In the genomic region with DNA sequence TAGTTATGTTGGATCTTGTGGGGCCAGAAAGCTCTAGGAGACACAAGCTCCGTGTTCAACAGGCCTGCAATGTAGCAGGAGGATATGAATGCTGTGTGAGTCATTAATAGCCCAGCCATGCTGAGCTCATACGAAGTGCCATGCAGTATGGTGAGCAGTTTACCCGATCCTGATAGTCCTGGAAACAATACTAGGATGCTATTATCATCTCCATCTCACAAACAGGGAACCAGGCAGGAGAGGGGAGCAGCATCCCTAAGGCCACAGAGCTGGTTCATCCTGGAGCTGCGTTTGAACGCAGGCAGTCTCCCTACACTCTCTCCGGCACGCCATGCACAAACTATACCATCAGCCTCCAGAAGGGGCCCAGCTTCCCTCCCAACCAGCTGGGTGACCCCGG, we compare ENCODE assay signal across 9 cellular contexts. TPM values are rescaled to one million over a fixed set of nuclear protein-coding genes. Genes with fewer than 3 reads are reported as not detected.
DNase-seq lines count a peak whose midpoint lies in the region; ATAC-seq, FAIRE-seq and TF ChIP-seq lines count a peak whose summit lies in the region.
"Had no signal": no experiment of that assay in that cellular context is flagged by ENCODE, and none has a peak within 500 bp of the region (broad histone marks: within the 10 kb centered on the region; RNA-seq: fewer than 3 reads in every experiment).

No MANE protein-coding gene starts in this region.

- peaks cover 15% of the 10 kb centered on the region for H3K4me1 Mint-ChIP-seq in CD14-positive monocyte
- H3K4me1 Mint-ChIP-seq: activated B cell treated with CpG ODN at 0.5 μM for 24 hours had no signal

- ATAC-seq in upper lobe of right lung: no peak
- ATAC-seq in GM21825 (IDR thresholded peaks at IDR 0.05; ENCODE audit: unreplicated experiment): no peak

- no peaks in the 10 kb centered on the region for H3K36me3 Mint-ChIP-seq in CD14-positive monocyte

- peak overlapping the region; percentile 68 for H3K27ac ChIP-seq in upper lobe of right lung

- H3K4me3 Mint-ChIP-seq in CD14-positive monocyte: no peak overlapping the region
- H3K4me3 Mint-ChIP-seq: activated B cell treated with CpG ODN at 0.5 μM for 24 hours, nephron progenitor cell had no signal

- H3K36me3 ChIP-seq in upper lobe of right lung: no peaks in the 10 kb centered on the region

- no peaks in the 10 kb centered on the region for H3K27me3 ChIP-seq in upper lobe of right lung

- H3K27ac Mint-ChIP-seq in CD14-positive monocyte: peak overlapping the region in 1 of 7 donors; percentile 69
- H3K27ac Mint-ChIP-seq: activated B cell treated with CpG ODN at 0.5 μM for 24 hours, nephron progenitor cell had no signal

- peaks cover 0 to 4% (median 2%) of the 10 kb centered on the region in 3 donors for H3K27me3 Mint-ChIP-seq in CD14-positive monocyte (ENCODE audit: low read depth in 3 of 3)

- no peaks in the 10 kb centered on the region for H3K9me3 ChIP-seq in upper lobe of right lung

- in situ Hi-C loops in astrocyte of the cerebellum (cut with HindIII; ENCODE audit: low sequenced_read_pairs): no loop called here

- H3K9me3 Mint-ChIP-seq in CD14-positive monocyte: peaks cover 0 to 3% (median 0%) of the 10 kb centered on the region in 7 donors
- H3K9me3 Mint-ChIP-seq: activated B cell treated with CpG ODN at 0.5 μM for 24 hours had no signal

- no peak for TF ChIP-seq CTCF in HFF-Myc (IDR thresholded peaks at IDR 0.05; ENCODE audit: low read depth, low read length, missing control alignments)
- TF ChIP-seq CTCF in astrocyte of the cerebellum (IDR thresholded peaks at IDR 0.05; ENCODE audit: low read depth, low read length, missing control alignments): no peak
- no peak for TF ChIP-seq CTCF in upper lobe of right lung (IDR thresholded peaks at IDR 0.05)
- TF ChIP-seq CTCF in CD14-positive monocyte (IDR thresholded peaks at IDR 0.05): no peak

- intact Hi-C loops in upper lobe of right lung (cut with DNase I): no loop called here
- intact Hi-C loops in CD14-positive monocyte (cut with micrococcal nuclease): no loop called here

- H3K4me3 ChIP-seq in HFF-Myc (replicated peaks; ENCODE audit: low read depth, low read length): no peak overlapping the region
- no peak overlapping the region for H3K4me3 ChIP-seq in astrocyte of the cerebellum (ENCODE audit: low read depth, low read length)
- no peak overlapping the region for H3K4me3 ChIP-seq in upper lobe of right lung

- H3K4me1 ChIP-seq in upper lobe of right lung: peaks cover 17% of the 10 kb centered on the region

- DNase-seq in HFF-Myc (ENCODE audit: extremely low read depth, low read depth) (peak; percentile 59), astrocyte of the cerebellum (ENCODE audit: low read depth) (peak; percentile 28), upper lobe of right lung (no peak), CD14-positive monocyte (ENCODE audit: low spot score) (no peak), iPS-NIHi7 (ENCODE audit: extremely low spot score) (no peak)
- DNase-seq: activated B cell treated with CpG ODN at 0.5 μM for 24 hours, nephron progenitor cell had no signal

- FAIRE-seq in islet of Langerhans (lab: Jason Lieb, UNC): peak; percentile 88

RNA-seq across cellular contexts. Expression of gene TTC7B, which starts 20.5 kb away (rescaled TPM):
- total RNA-seq in upper lobe of right lung: 41.5 TPM
- polyA plus RNA-seq in CD14-positive monocyte: 1 to 10 TPM in 1 of 2 donors, under 1 TPM in 1; 0.87 to 1.2 TPM

Comparison
In these comparisons a context has a peak if more than half of its experiments do, and no peak if none do; other contexts are left out.
1. DNase-seq: peak in HFF-Myc (single experiment) and astrocyte of the cerebellum (single experiment); none in upper lobe of right lung (single experiment), CD14-positive monocyte (single experiment) and iPS-NIHi7 (single experiment).